In genomic region chr14:105389976-105390848, GRCh38 we compare ENCODE assay signal across 12 cellular contexts. TPM values are rescaled to one million over a fixed set of nuclear protein-coding genes. Genes with fewer than 3 reads are reported as not detected.
DNase-seq lines count a peak whose midpoint lies in the region; ATAC-seq, FAIRE-seq and TF ChIP-seq lines count a peak whose summit lies in the region.
"Had no signal": no experiment of that assay in that cellular context is flagged by ENCODE, and none has a peak within 500 bp of the region (broad histone marks: within the 10 kb centered on the region; RNA-seq: fewer than 3 reads in every experiment).

No MANE protein-coding gene starts in this region.

- CTCF ChIA-PET in OCI-LY7 (lab: Charles Lee; ENCODE audit: unreplicated experiment) = interaction anchor here (0.7 to 1.1 kb wide), 2 partner anchors 101 to 622 kb away, joined by 4 read pairs; no protein-coding TSS in a partner anchor

- no peak for TF ChIP-seq POLR2A in sigmoid colon (IDR thresholded peaks at IDR 0.05)

- no peak overlapping the region for H2BK20ac ChIP-seq in H9 (ENCODE audit: low read depth, low read length, poor library complexity, severe bottlenecking)

- H3K27ac ChIP-seq in H9 (ENCODE audit: insufficient read length, low read depth, low read length) (no peak overlapping the region), OCI-LY7 (ENCODE audit: low read depth, low read length, poor library complexity, severe bottlenecking) (no peak overlapping the region), sigmoid colon (peak overlapping the region; percentile 41 to 60 (median 50))

- no peak overlapping the region for H4K5ac ChIP-seq in H9 (ENCODE audit: insufficient read length, low read depth, low read length)

- no peak for TF ChIP-seq EP300 in sigmoid colon (IDR thresholded peaks at IDR 0.05)

- H3K27ac Mint-ChIP-seq in H9 = peak overlapping the region in 2 of 3 experiments; percentile 34 to 36; a peak in 2 of 7 replicates

- H3K4ac ChIP-seq in H9 (ENCODE audit: low read depth, low read length) = no peak overlapping the region

- DNase-seq in H9 (no peak), OCI-LY7 (ENCODE audit: low spot score) (peak; percentile 19), Right ventricle myocardium superior (peak; percentile 65), sigmoid colon (no peak), inferior parietal cortex (ENCODE audit: extremely low spot score) (no peak), frontal cortex (ENCODE audit: low spot score in 2 of 2) (no peak)
- DNase-seq: activated naive CD4-positive, alpha-beta T cell treated with Interleukin-2 at 50 U/mL for 16 hours; dermis blood vessel endothelial cell; NCI-H2029; SHP77 had no signal

- no peaks in the 10 kb centered on the region for H3K4me1 Mint-ChIP-seq in H9

- no peaks in the 10 kb centered on the region for H3K9me3 Mint-ChIP-seq in H9

- H3K23me2 ChIP-seq in H9 (ENCODE audit: insufficient read length, low read depth, low read length, poor library complexity, severe bottlenecking) = no peaks in the 10 kb centered on the region

- H3K79me2 ChIP-seq in H9 (ENCODE audit: insufficient read depth, low read length) (no peaks in the 10 kb centered on the region), OCI-LY7 (ENCODE audit: insufficient read depth, low read depth, low read length) (no peaks in the 10 kb centered on the region)

- no peak overlapping the region for H2BK5ac ChIP-seq in H9 (ENCODE audit: insufficient read length, low read length)

- POLR2A ChIA-PET in OCI-LY7 (lab: Charles Lee) = no interaction called here

- no peak overlapping the region for H2BK120ac ChIP-seq in H9 (ENCODE audit: low read depth, low read length, poor library complexity, severe bottlenecking)

- H3K9me3 ChIP-seq in H9 (ENCODE audit: control insufficient read depth, low read depth, low read length) = no peaks in the 10 kb centered on the region
- H3K9me3 ChIP-seq in OCI-LY7 (ENCODE audit: low read length) = no peaks in the 10 kb centered on the region
- no peaks in the 10 kb centered on the region for H3K9me3 ChIP-seq in sigmoid colon

- no peak overlapping the region; the same call in 1 of the 2 replicates for H3K14ac ChIP-seq in H9 (ENCODE audit: insufficient read depth, low read length)

- H3K4me3 Mint-ChIP-seq in H9 = no peak overlapping the region

- H3K56ac ChIP-seq in H9 (ENCODE audit: insufficient read length, low read depth, low read length) = no peak overlapping the region

- no peak overlapping the region for H3T11ph ChIP-seq in H9 (ENCODE audit: low read length)

- peaks cover 1% of the 10 kb centered on the region; the same call in 1 of the 2 replicates for H3K27me3 Mint-ChIP-seq in H9 (ENCODE audit: low read depth)

- H3K36me3 Mint-ChIP-seq in H9 (ENCODE audit: insufficient read depth in 1 of 3, low read depth in 3 of 3) = peaks cover 2 to 8% (median 7%) of the 10 kb centered on the region in 3 experiments; a peak in 5 of 7 replicates

- H3K4me1 ChIP-seq in H9 (ENCODE audit: insufficient read depth, low read length) = no peaks in the 10 kb centered on the region
- H3K4me1 ChIP-seq in OCI-LY7 (ENCODE audit: insufficient read depth, low read length, poor library complexity, severe bottlenecking) = peaks cover 3% of the 10 kb centered on the region
- peaks cover 0 to 18% (median 13%) of the 10 kb centered on the region in 4 donors for H3K4me1 ChIP-seq in sigmoid colon

- no peak overlapping the region for H3K23ac ChIP-seq in H9 (ENCODE audit: insufficient read length, low read depth, low read length)

- no peak overlapping the region for H4K8ac ChIP-seq in H9 (replicated peaks; ENCODE audit: insufficient read length, low read depth, low read length)

- no peak for FAIRE-seq in frontal cortex (lab: Jason Lieb, UNC)

- H4K20me1 ChIP-seq in H9 (ENCODE audit: control insufficient read depth, insufficient read depth, insufficient read length) (no peaks in the 10 kb centered on the region), OCI-LY7 (ENCODE audit: insufficient read depth, low read length) (no peaks in the 10 kb centered on the region)

- H3K9me2 ChIP-seq in OCI-LY7 (ENCODE audit: insufficient read depth, low read length) = no peaks in the 10 kb centered on the region

- H3K4me3 ChIP-seq in OCI-LY7 (ENCODE audit: low read depth, low read length, poor library complexity, severe bottlenecking) = no peak overlapping the region
- no peak overlapping the region for H3K4me3 ChIP-seq in sigmoid colon

- intact Hi-C loops in OCI-LY7 (cut with micrococcal nuclease; ENCODE audit: unreplicated experiment) (no loop called here), Right ventricle myocardium superior (cut with DNase I) (no loop called here), sigmoid colon (cut with DNase I) (no loop called here)

- H2BK12ac ChIP-seq in H9 (ENCODE audit: insufficient read length, low read depth, low read length) = no peak overlapping the region

- H2AK5ac ChIP-seq in H9 (ENCODE audit: insufficient read length, low read length) = no peak overlapping the region

- TF ChIP-seq CTCF in H9 (conservative IDR thresholded peaks at IDR 0.05) (no peak), OCI-LY7 (conservative IDR thresholded peaks at IDR 0.05; ENCODE audit: low read length) (no peak), sigmoid colon (IDR thresholded peaks at IDR 0.05) (no peak)

- no peaks in the 10 kb centered on the region for H3K79me1 ChIP-seq in H9 (ENCODE audit: insufficient read depth, low read depth, low read length, poor library complexity, severe bottlenecking)

- H3K36me3 ChIP-seq in OCI-LY7 (ENCODE audit: insufficient read depth, low read length) (no peaks in the 10 kb centered on the region), sigmoid colon (peaks cover 0 to 61% (median 15%) of the 10 kb centered on the region in 4 donors)

- BruUV-seq in OCI-LY7 (replicated peaks; lab: Mats Ljungman, UMichigan) = no TSS peak

- H2BK15ac ChIP-seq in H9 (ENCODE audit: low read depth, low read length) = no peak overlapping the region

- ATAC-seq in Right ventricle myocardium superior (ENCODE audit: poor library complexity) (peak; percentile 26), HG03378 (IDR thresholded peaks at IDR 0.05; ENCODE audit: unreplicated experiment) (no peak), HG03175 (IDR thresholded peaks at IDR 0.05; ENCODE audit: unreplicated experiment) (no peak)

- no peak overlapping the region for H3K18ac ChIP-seq in H9 (ENCODE audit: insufficient read length, low read depth, low read length)

- H2AFZ ChIP-seq in H9 (ENCODE audit: low read length) (no peak overlapping the region), OCI-LY7 (ENCODE audit: low read length) (no peak overlapping the region)

- H3K27me3 ChIP-seq in H9 (ENCODE audit: insufficient read depth, low read length) = no peaks in the 10 kb centered on the region
- no peaks in the 10 kb centered on the region for H3K27me3 ChIP-seq in sigmoid colon

- peak overlapping the region; percentile 16 for H4K91ac ChIP-seq in H9 (ENCODE audit: insufficient read length, low read depth, low read length)

- no CpG with 5 or more reads among the region's 27 CpGs for WGBS in H9 (ENCODE audit: extremely low coverage, insufficient read length, low lambda C conversion rate)
- WGBS in sigmoid colon, 2 donors = 72 to 86% methylated on average over 27 of the region's 27 CpGs

- H3K4me2 ChIP-seq in H9 (ENCODE audit: insufficient read depth, insufficient read length, low read length) (no peak overlapping the region), OCI-LY7 (ENCODE audit: low read length) (no peak overlapping the region)

- no peak overlapping the region for H3K9ac ChIP-seq in H9 (ENCODE audit: extremely low read depth, insufficient read length, low read length)

RNA-seq across cellular contexts. Expression of gene TEX22, which starts 8.1 kb away (rescaled TPM):
- total RNA-seq in H9 (2021) (0.50 and 0.83 TPM in 2 replicates), OCI-LY7 (2022) (9.2 and 12.2 TPM in 2 replicates), Right ventricle myocardium superior (1.9 TPM), sigmoid colon (not detected), frontal cortex (0.41 TPM)
- total RNA-seq in OCI-LY7 (2014; rRNA removed; shearing (Covaris generic)) = 1.3 and 2.3 TPM in 2 replicates
- under 1 TPM in 1 of 3 donors, not detected in 2; 0.50 TPM for polyA plus RNA-seq in sigmoid colon

RNA-seq across cellular contexts. Expression of gene MTA1, which starts 29.4 kb away (rescaled TPM):
- total RNA-seq in H9 (2021) (222 and 230 TPM in 2 replicates), OCI-LY7 (2022) (217 and 220 TPM in 2 replicates), Right ventricle myocardium superior (191 TPM), sigmoid colon (10 to 100 TPM; 25.7 to 92.8 (median 46.1) TPM), frontal cortex (42.0 TPM)
- 92.3 and 103 TPM in 2 replicates for total RNA-seq in OCI-LY7 (2014; rRNA removed; shearing (Covaris generic))
- 10 to 100 TPM; 14.3 to 70.7 (median 18.6) TPM for polyA plus RNA-seq in sigmoid colon

Comparison
In these comparisons a context has a peak if more than half of its experiments do, and no peak if none do; other contexts are left out.
1. DNase-seq: peak in OCI-LY7 (single experiment) and Right ventricle myocardium superior (single experiment); none in H9 (single experiment), sigmoid colon (single experiment), inferior parietal cortex (single experiment) and frontal cortex (0 of 2).
2. H3K27ac ChIP-seq: peak in sigmoid colon (4 of 4); none in H9 (single experiment) and OCI-LY7 (single experiment).